Comparison of ENCODE assay signal across 1 cellular context in genomic region chr3:184099806-184100686, GRCh38.
TF ChIP-seq lines count a peak whose summit lies in the region.

No MANE protein-coding gene starts in this region.

TF ChIP-seq in GM23338, 12 proteins besides CTCF, POLR2A, EP300 and RAD21:
- TF ChIP-seq ZNF331 (CRISPR knock-in tag; IDR thresholded peaks at IDR 0.05; ENCODE audit: low read depth), result no peak
- TF ChIP-seq ETS1 (IDR thresholded peaks at IDR 0.05), result no peak
- no peak for TF ChIP-seq NANOG (IDR thresholded peaks at IDR 0.05; ENCODE audit: borderline replicate concordance)
- TF ChIP-seq POLR2AphosphoS5 (IDR thresholded peaks at IDR 0.05; ENCODE audit: low read depth), result no peak
- TF ChIP-seq ZNF114 (CRISPR knock-in tag; IDR thresholded peaks at IDR 0.05), result no peak
- no peak for TF ChIP-seq ZNF462 (CRISPR knock-in tag; IDR thresholded peaks at IDR 0.05)
- no peak for TF ChIP-seq EZH2phosphoT487 (IDR thresholded peaks at IDR 0.05; ENCODE audit: unreplicated experiment)
- TF ChIP-seq JUNB (IDR thresholded peaks at IDR 0.05; ENCODE audit: unreplicated experiment), result no peak
- TF ChIP-seq CREB1 (CRISPR knock-in tag; IDR thresholded peaks at IDR 0.05; ENCODE audit: low read depth), result no peak
- no peak for TF ChIP-seq STAT1 (IDR thresholded peaks at IDR 0.05; ENCODE audit: unreplicated experiment)
- no peak for TF ChIP-seq REST (IDR thresholded peaks at IDR 0.05; ENCODE audit: unreplicated experiment)
- TF ChIP-seq EZH2 (IDR thresholded peaks at IDR 0.05; ENCODE audit: low read depth, unreplicated experiment), result no peak
TF ChIP-seq in GM23338: peak in this region for 0.
